1 cellular context compared by ENCODE assay signal in the genomic region with DNA sequence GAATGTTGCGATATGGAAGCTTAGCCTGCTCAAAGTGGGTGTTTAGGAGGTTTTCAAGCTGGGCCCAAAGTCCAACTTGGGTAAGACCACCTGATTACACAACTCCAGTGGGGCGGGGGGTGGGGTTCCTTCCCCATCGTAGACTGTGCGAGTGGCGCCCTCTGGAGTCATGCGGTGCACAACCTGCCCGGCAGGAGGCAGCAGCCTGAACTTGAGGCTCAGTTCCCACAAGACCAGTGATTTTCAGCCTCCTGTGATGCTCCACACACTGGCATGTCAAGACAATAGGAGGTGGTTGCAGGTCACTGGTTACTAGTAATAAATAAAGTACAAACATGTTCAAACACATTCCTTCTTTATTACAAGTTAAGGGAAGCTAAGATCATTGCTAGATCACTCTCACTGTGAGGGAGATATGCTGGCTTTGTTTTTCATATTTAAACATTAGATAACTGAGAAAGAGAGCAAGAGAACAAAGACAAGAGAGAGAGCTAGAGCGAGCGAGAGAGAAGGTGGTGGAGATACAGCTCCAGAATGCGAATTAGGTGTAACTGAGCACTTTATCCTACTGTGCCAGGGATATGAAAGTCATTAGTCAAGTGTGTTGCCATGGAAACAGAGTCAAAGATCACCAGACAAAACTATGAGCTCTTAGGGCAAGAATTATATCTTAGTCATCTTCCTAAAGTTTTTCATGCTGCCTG.
TF ChIP-seq lines count a peak whose summit lies in the region.

No MANE protein-coding gene starts in this region.

TF ChIP-seq in HEK293, 187 proteins besides CTCF, POLR2A, EP300 and RAD21 (continued from another document):
- TF ChIP-seq, protein P1, sequence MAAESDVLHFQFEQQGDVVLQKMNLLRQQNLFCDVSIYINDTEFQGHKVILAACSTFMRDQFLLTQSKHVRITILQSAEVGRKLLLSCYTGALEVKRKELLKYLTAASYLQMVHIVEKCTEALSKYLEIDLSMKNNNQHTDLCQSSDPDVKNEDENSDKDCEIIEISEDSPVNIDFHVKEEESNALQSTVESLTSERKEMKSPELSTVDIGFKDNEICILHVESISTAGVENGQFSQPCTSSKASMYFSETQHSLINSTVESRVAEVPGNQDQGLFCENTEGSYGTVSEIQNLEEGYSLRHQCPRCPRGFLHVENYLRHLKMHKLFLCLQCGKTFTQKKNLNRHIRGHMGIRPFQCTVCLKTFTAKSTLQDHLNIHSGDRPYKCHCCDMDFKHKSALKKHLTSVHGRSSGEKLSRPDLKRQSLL (tag by site-specific recombination; IDR thresholded peaks at IDR 0.05), result peak; percentile 64; the same call in 1 of the 2 replicates
- TF ChIP-seq ZNF654 (tag by site-specific recombination; IDR thresholded peaks at IDR 0.05; ENCODE audit: low read depth) (peak; percentile 23; the same call in 1 of the 2 replicates), ZNF660 (tag by site-specific recombination; IDR thresholded peaks at IDR 0.05) (no peak), ZIC2 (tag by site-specific recombination; IDR thresholded peaks at IDR 0.05) (peak; percentile 41), KLF16 (tag by site-specific recombination; IDR thresholded peaks at IDR 0.05) (no peak)
